Comparison of ENCODE assay signal across 13 cellular contexts in genomic region chr22:38715176-38715764, GRCh38. TPM values are rescaled to one million over a fixed set of nuclear protein-coding genes. Genes with fewer than 3 reads are reported as not detected.
DNase-seq lines count a peak whose midpoint lies in the region; ATAC-seq and TF ChIP-seq lines count a peak whose summit lies in the region.
"Had no signal": no experiment of that assay in that cellular context is flagged by ENCODE, and none has a peak within 500 bp of the region (broad histone marks: within the 10 kb centered on the region; RNA-seq: fewer than 3 reads in every experiment).

No MANE protein-coding gene starts in this region.

- H3K36me3 ChIP-seq in psoas muscle (ENCODE audit: insufficient read depth in 1 of 2, low read depth in 1 of 2) = peaks cover 0 to 59% of the 10 kb centered on the region in 2 donors
- H3K36me3 ChIP-seq in tibial artery = peaks cover 19 to 41% (median 30%) of the 10 kb centered on the region in 3 donors

- H3K4me3 ChIP-seq in psoas muscle (no peak overlapping the region), tibial artery (no peak overlapping the region)
- H3K4me3 ChIP-seq: testis had no signal

- H3K9me3 Mint-ChIP-seq in T-helper 1 cell treated with Interleukin-12 subunit alpha and Interleukin-12 subunit beta and Interleukin-4 antibody, amounts not matched to agents 30 μg/mL and 1 μg/mL, for 36 hours = no peaks in the 10 kb centered on the region
- H3K9me3 Mint-ChIP-seq in central memory CD8-positive, alpha-beta T cell = no peaks in the 10 kb centered on the region

- WGBS in psoas muscle, 3 donors = 62 to 77% (median 72%) methylated on average over 9 of the region's 9 CpGs

- H3K4me1 ChIP-seq in psoas muscle (peaks cover 41% of the 10 kb centered on the region), tibial artery (peaks cover 0 to 36% (median 16%) of the 10 kb centered on the region in 4 donors)

- H3K27ac Mint-ChIP-seq in T-helper 1 cell treated with Interleukin-12 subunit alpha and Interleukin-12 subunit beta and Interleukin-4 antibody, amounts not matched to agents 30 μg/mL and 1 μg/mL, for 36 hours = peak overlapping the region; percentile 8
- peak overlapping the region; percentile 71 for H3K27ac Mint-ChIP-seq in central memory CD8-positive, alpha-beta T cell (ENCODE audit: low read depth)

- H3K4me3 Mint-ChIP-seq in T-helper 1 cell treated with Interleukin-12 subunit alpha and Interleukin-12 subunit beta and Interleukin-4 antibody, amounts not matched to agents 30 μg/mL and 1 μg/mL, for 36 hours = no peak overlapping the region
- no peak overlapping the region for H3K4me3 Mint-ChIP-seq in central memory CD8-positive, alpha-beta T cell

- no peak for ATAC-seq in central memory CD8-positive, alpha-beta T cell (replicated peaks; ENCODE audit: extremely low read depth, poor library complexity, severe bottlenecking)
- ATAC-seq in psoas muscle = peak in 3 of 4 donors; percentile 30 to 32 (median 31)
- no peak for ATAC-seq in GM21619 (IDR thresholded peaks at IDR 0.05; ENCODE audit: unreplicated experiment)

- H3K36me3 Mint-ChIP-seq in T-helper 1 cell treated with Interleukin-12 subunit alpha and Interleukin-12 subunit beta and Interleukin-4 antibody, amounts not matched to agents 30 μg/mL and 1 μg/mL, for 36 hours (ENCODE audit: low read depth) = peaks cover 43% of the 10 kb centered on the region
- H3K36me3 Mint-ChIP-seq in central memory CD8-positive, alpha-beta T cell (ENCODE audit: insufficient read depth) = peaks cover 48% of the 10 kb centered on the region

- intact Hi-C loops in psoas muscle (cut with DNase I) (no loop called here), tibial artery (cut with DNase I; ENCODE audit: low total_unique reads) (no loop called here)

- DNase-seq in T-helper 1 cell = no peak
- DNase-seq in NCI-H1417 (lab: John Stamatoyannopoulos, UW) = peak in 2 of 3 experiments; percentile 57 to 85
- DNase-seq in central memory CD8-positive, alpha-beta T cell (ENCODE audit: low spot score in 2 of 2) = no peak
- DNase-seq in psoas muscle = no peak
- no peak for DNase-seq in tibial artery
- DNase-seq in HPDE6-E6E7 (ENCODE audit: extremely low spot score) = no peak
- DNase-seq: hippocampal formation, mammary epithelial cell, NCI-H82, SW 1271, testis had no signal

- H3K27ac ChIP-seq in psoas muscle (peak overlapping the region; percentile 55), tibial artery (no peak overlapping the region)

- H3K27me3 Mint-ChIP-seq in T-helper 1 cell treated with Interleukin-12 subunit alpha and Interleukin-12 subunit beta and Interleukin-4 antibody, amounts not matched to agents 30 μg/mL and 1 μg/mL, for 36 hours (ENCODE audit: low read depth) = no peaks in the 10 kb centered on the region
- no peaks in the 10 kb centered on the region for H3K27me3 Mint-ChIP-seq in central memory CD8-positive, alpha-beta T cell

- peaks cover 39% of the 10 kb centered on the region for H3K4me1 Mint-ChIP-seq in T-helper 1 cell treated with Interleukin-12 subunit alpha and Interleukin-12 subunit beta and Interleukin-4 antibody, amounts not matched to agents 30 μg/mL and 1 μg/mL, for 36 hours (ENCODE audit: low read depth)
- peaks cover 63% of the 10 kb centered on the region for H3K4me1 Mint-ChIP-seq in central memory CD8-positive, alpha-beta T cell

- H3K9me3 ChIP-seq in psoas muscle (no peaks in the 10 kb centered on the region), tibial artery (no peaks in the 10 kb centered on the region)
- H3K9me3 ChIP-seq: testis had no signal

- no peak for TF ChIP-seq CTCF in psoas muscle (IDR thresholded peaks at IDR 0.05)
- no peak for TF ChIP-seq CTCF in tibial artery (IDR thresholded peaks at IDR 0.05)

- H3K27me3 ChIP-seq in psoas muscle (ENCODE audit: insufficient read depth in 3 of 3, low read length in 2 of 3) (no peaks in the 10 kb centered on the region), tibial artery (no peaks in the 10 kb centered on the region)
- H3K27me3 ChIP-seq: testis had no signal

RNA-seq across cellular contexts. Expression of gene GTPBP1, which starts 9.5 kb away (rescaled TPM):
- total RNA-seq in psoas muscle = 10 to 100 TPM; 19.3 to 46.1 (median 41.1) TPM
- polyA plus RNA-seq in psoas muscle = 10 to 100 TPM; 16.4 to 24.3 (median 17.4) TPM

RNA-seq across cellular contexts. Expression of gene JOSD1, which starts 14.5 kb away (rescaled TPM):
- total RNA-seq in psoas muscle = 10 to 100 TPM; 16.7 to 27.6 (median 24.4) TPM
- polyA plus RNA-seq in psoas muscle = 10 to 100 TPM; 14.3 to 58.5 (median 37.5) TPM

RNA-seq across cellular contexts. Expression of gene TOMM22, which starts 33.5 kb away (rescaled TPM):
- 10 to 100 TPM; 56.9 to 80.7 (median 64.5) TPM for total RNA-seq in psoas muscle
- 100 to 1,000 TPM in 1 of 3 donors, 10 to 100 TPM in 2; 39.5 to 125 (median 74.7) TPM for polyA plus RNA-seq in psoas muscle

RNA-seq across cellular contexts. Expression of gene SUN2, which starts 40.5 kb away (rescaled TPM):
- 100 to 1,000 TPM in 3 of 4 donors, 10 to 100 TPM in 1; 57.6 to 152 (median 106) TPM for total RNA-seq in psoas muscle
- polyA plus RNA-seq in psoas muscle = 100 to 1,000 TPM in 1 of 3 donors, 10 to 100 TPM in 2; 64.9 to 142 (median 93.6) TPM

RNA-seq across cellular contexts. Expression of gene CBY1, which starts 58.8 kb away (rescaled TPM):
- total RNA-seq in psoas muscle = 10 to 100 TPM; 15.4 to 22.9 (median 16.5) TPM
- 10 to 100 TPM; 22.8 to 39.5 (median 24.5) TPM for polyA plus RNA-seq in psoas muscle

Comparison
In these comparisons a context has a peak if more than half of its experiments do, and no peak if none do; other contexts are left out.
1. DNase-seq: peak in NCI-H1417 (2 of 3); none in T-helper 1 cell (0 of 5), central memory CD8-positive, alpha-beta T cell (0 of 2), psoas muscle (0 of 2), tibial artery (0 of 2) and HPDE6-E6E7 (single experiment).
2. ATAC-seq: peak in psoas muscle (3 of 4); none in central memory CD8-positive, alpha-beta T cell (single experiment) and GM21619 (single experiment).